In the genomic region with DNA sequence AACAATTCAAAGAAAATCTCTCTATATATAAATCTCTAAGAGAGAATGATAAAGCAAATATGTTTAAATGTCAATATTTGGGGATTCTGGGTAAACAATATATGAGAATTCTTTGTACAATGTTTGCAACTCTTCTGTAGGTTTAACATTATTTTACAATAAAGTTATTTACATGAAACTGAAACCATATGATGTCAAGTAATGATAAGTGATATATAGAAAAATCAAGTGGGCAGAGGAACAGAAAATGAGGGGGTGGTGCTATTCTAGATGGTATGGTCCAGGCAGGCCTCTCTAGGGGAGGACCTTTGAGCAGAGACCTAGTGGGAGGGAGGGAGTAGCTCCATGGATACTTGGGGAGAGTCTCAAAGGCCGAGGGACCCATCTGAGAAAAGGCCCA, we compare ENCODE assay signal across 12 cellular contexts. TPM values are rescaled to one million over a fixed set of nuclear protein-coding genes. Genes with fewer than 3 reads are reported as not detected.
"Had no signal": no experiment of that assay in that cellular context is flagged by ENCODE, and none has a peak within 500 bp of the region (broad histone marks: within the 10 kb centered on the region; RNA-seq: fewer than 3 reads in every experiment).

No MANE protein-coding gene starts in this region.

- ATAC-seq: HCT116, HepG2 had no signal

- H3K4me3 ChIP-seq: GM23248, HAP-1 had no signal

- DNase-seq: GM23248, GOT3, H7, HFFc6, KG1 had no signal

- H3K4me1 ChIP-seq: HAP-1 had no signal

- H3K36me3 ChIP-seq: HAP-1 had no signal

- H3K9ac ChIP-seq: GM23248 had no signal

- H3K27ac ChIP-seq: GM23248, HL-60 had no signal

- H2AFZ ChIP-seq: GM23248 had no signal

- H3K9me3 ChIP-seq: HAP-1 had no signal

- FAIRE-seq: HepG2 had no signal

RNA-seq across cellular contexts. Expression of a gene that starts 16.4 kb away (rescaled TPM):
- total RNA-seq: GM23248, H4, HepG2, HFFc6, HT1080 had no signal
- polyA plus RNA-seq: GM23248, HepG2, IgD-negative memory B cell had no signal
